ENCODE assay signal across 1 cellular context in genomic region chr18:48667276-48668254, GRCh38.
TF ChIP-seq lines count a peak whose summit lies in the region.

No MANE protein-coding gene starts in this region.

TF ChIP-seq in liver, 16 proteins besides CTCF, POLR2A, EP300 and RAD21 (continued from another document):
- TF ChIP-seq REST (IDR thresholded peaks at IDR 0.05) (no peak), FOXA2 (IDR thresholded peaks at IDR 0.05) (no peak), RXRA (IDR thresholded peaks at IDR 0.05) (no peak), HNF4A (conservative IDR thresholded peaks at IDR 0.05) (no peak), ATF3 (IDR thresholded peaks at IDR 0.05) (no peak)
TF ChIP-seq in liver: peak in this region for 0.
